8 cellular contexts compared by ENCODE assay signal in genomic region chr19:8001995-8002849, GRCh38. TPM values are rescaled to one million over a fixed set of nuclear protein-coding genes. Genes with fewer than 3 reads are reported as not detected.
A peak's percentile ranks its signal among the peaks of the same experiment; 100 is the strongest.
DNase-seq lines count a peak whose midpoint lies in the region; ATAC-seq and TF ChIP-seq lines count a peak whose summit lies in the region.

No MANE protein-coding gene starts in this region.

- no peak overlapping the region for H3K27ac ChIP-seq in Karpas-422 (ENCODE audit: low read length)
- H3K27ac ChIP-seq in SK-N-MC = no peak overlapping the region

- H4K20me1 ChIP-seq in Karpas-422 (ENCODE audit: insufficient read depth, low read depth, low read length) = peaks cover 66% of the 10 kb centered on the region

- ATAC-seq in omental fat pad (ENCODE audit: low FRiP score) = peak; percentile 83

- H3K9me2 ChIP-seq in Karpas-422 (replicated peaks; ENCODE audit: insufficient read depth, low read length) = no peaks in the 10 kb centered on the region

- H3K79me2 ChIP-seq in Karpas-422 (ENCODE audit: low read length) = peaks cover 90% of the 10 kb centered on the region

- peak overlapping the region; percentile 64 for H3K4me2 ChIP-seq in Karpas-422 (ENCODE audit: low read depth, low read length, poor library complexity, severe bottlenecking)

- H2AFZ ChIP-seq in Karpas-422 (ENCODE audit: low read length) = no peak overlapping the region

- peak overlapping the region; percentile 61 for H3K9ac ChIP-seq in Karpas-422 (ENCODE audit: low read length)
- no peak overlapping the region for H3K9ac ChIP-seq in SK-N-MC (ENCODE audit: insufficient read length)

- DNase-seq in DMS 273 (lab: John Stamatoyannopoulos, UW; ENCODE audit: unreplicated experiment) (peak; percentile 89), DMS 273 treated with DMSO at 0.1 percent for 48 hours (lab: John Stamatoyannopoulos, UW) (no peak), Karpas-422 (peak; percentile 88), SK-N-MC (ENCODE audit: low read depth, low spot score) (no peak), glomerular visceral epithelial cell (ENCODE audit: extremely low spot score) (peak; percentile 88), omental fat pad (ENCODE audit: low spot score) (peak; percentile 60), superior temporal gyrus (ENCODE audit: extremely low spot score) (peak; percentile 81)
- peak; percentile 63 for DNase-seq in activated naive CD4-positive, alpha-beta T cell treated with anti-CD3 and anti-CD28 coated beads, Interleukin-2, amount 50 U/mL, for 16 hours

- H3K4me1 ChIP-seq in Karpas-422 (ENCODE audit: low read length) = peaks cover 49% of the 10 kb centered on the region

- H3K9me3 ChIP-seq in Karpas-422 (ENCODE audit: low read length) (no peaks in the 10 kb centered on the region), SK-N-MC (ENCODE audit: low read depth, low read length) (no peaks in the 10 kb centered on the region)

- H3K36me3 ChIP-seq in Karpas-422 (ENCODE audit: insufficient read depth, low read length) (peaks cover 17% of the 10 kb centered on the region), SK-N-MC (ENCODE audit: insufficient read depth, low read length) (peaks cover 12% of the 10 kb centered on the region; the same call in 1 of the 2 replicates)

- H3K4me3 ChIP-seq in Karpas-422 (ENCODE audit: low read length) (peak overlapping the region; percentile 46; the same call in 1 of the 2 replicates), SK-N-MC (peak overlapping the region; percentile 52)

- peak in 1 of 3 donors; percentile 78 for TF ChIP-seq CTCF in omental fat pad (IDR thresholded peaks at IDR 0.05)

- H3K27me3 ChIP-seq in Karpas-422 (ENCODE audit: low read length) = no peaks in the 10 kb centered on the region

RNA-seq across cellular contexts. Expression of gene ELAVL1, which starts 3.2 kb away (rescaled TPM):
- total RNA-seq in Karpas-422 (2014; rRNA removed; shearing (Covaris generic); ENCODE audit: low replicate concordance) = 48.7 and 50.0 TPM in 2 replicates
- total RNA-seq in omental fat pad = 10 to 100 TPM; 23.7 to 41.1 (median 30.3) TPM

RNA-seq across cellular contexts. Expression of gene CCL25, which starts 50.3 kb away (rescaled TPM):
- total RNA-seq in Karpas-422 (2014; rRNA removed; shearing (Covaris generic); ENCODE audit: low replicate concordance) = not detected in 2 replicates
- total RNA-seq in omental fat pad = not detected

RNA-seq across cellular contexts. Expression of gene TIMM44, which starts 58.8 kb away (rescaled TPM):
- total RNA-seq in Karpas-422 (2014; rRNA removed; shearing (Covaris generic); ENCODE audit: low replicate concordance) = 43.7 and 53.1 TPM in 2 replicates
- total RNA-seq in omental fat pad = 10 to 100 TPM; 44.3 to 53.3 (median 47.6) TPM

Comparison
In these comparisons a context has a peak if more than half of its experiments do, and no peak if none do; other contexts are left out.
1. DNase-seq: peak in DMS 273 (single experiment), Karpas-422 (single experiment), activated naive CD4-positive, alpha-beta T cell treated with anti-CD3 and anti-CD28 coated beads, Interleukin-2, amount 50 U/mL, for 16 hours (single experiment), glomerular visceral epithelial cell (single experiment), omental fat pad (single experiment) and superior temporal gyrus (single experiment); none in DMS 273 treated with DMSO at 0.1 percent for 48 hours (single experiment) and SK-N-MC (single experiment).